In the genomic region with DNA sequence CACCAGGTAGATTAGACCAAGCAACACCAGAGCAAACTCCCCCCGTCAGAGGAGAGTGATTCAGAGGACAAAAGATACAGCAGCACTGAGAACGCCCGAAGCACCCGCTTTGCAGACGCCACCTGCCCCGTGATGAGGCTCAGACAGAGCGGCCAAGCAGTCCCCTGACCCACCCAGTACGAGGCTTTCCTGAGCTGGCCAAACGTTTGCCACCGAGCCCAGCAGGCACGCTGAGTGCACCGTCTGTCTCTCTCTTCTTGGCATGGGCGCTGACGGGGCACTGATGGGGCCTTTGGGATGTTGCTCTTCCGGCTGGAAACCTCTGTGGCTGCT, we compare ENCODE assay signal across 1 cellular context.
TF ChIP-seq lines count a peak whose summit lies in the region.

No MANE protein-coding gene starts in this region.

TF ChIP-seq in HepG2, 621 proteins besides CTCF, POLR2A, EP300 and RAD21:
- TF ChIP-seq ZBTB40 (IDR thresholded peaks at IDR 0.05) (no peak), ZBTB40 (CRISPR knock-in tag; IDR thresholded peaks at IDR 0.05) (no peak), ZNF550 (CRISPR knock-in tag; IDR thresholded peaks at IDR 0.05; ENCODE audit: borderline replicate concordance) (no peak), ZNF530 (CRISPR knock-in tag; IDR thresholded peaks at IDR 0.05; ENCODE audit: low read depth) (no peak), NR1H2 (CRISPR knock-in tag; IDR thresholded peaks at IDR 0.05; ENCODE audit: borderline replicate concordance, low read depth) (no peak), ZNF883 (CRISPR knock-in tag; IDR thresholded peaks at IDR 0.05; ENCODE audit: not compliant biosample characterization) (no peak), PAXIP1 (CRISPR knock-in tag; conservative IDR thresholded peaks at IDR 0.05) (no peak), MAFG (CRISPR knock-in tag; IDR thresholded peaks at IDR 0.05) (no peak), MIXL1 (CRISPR knock-in tag; IDR thresholded peaks at IDR 0.05) (no peak)
- TF ChIP-seq, protein P1, sequence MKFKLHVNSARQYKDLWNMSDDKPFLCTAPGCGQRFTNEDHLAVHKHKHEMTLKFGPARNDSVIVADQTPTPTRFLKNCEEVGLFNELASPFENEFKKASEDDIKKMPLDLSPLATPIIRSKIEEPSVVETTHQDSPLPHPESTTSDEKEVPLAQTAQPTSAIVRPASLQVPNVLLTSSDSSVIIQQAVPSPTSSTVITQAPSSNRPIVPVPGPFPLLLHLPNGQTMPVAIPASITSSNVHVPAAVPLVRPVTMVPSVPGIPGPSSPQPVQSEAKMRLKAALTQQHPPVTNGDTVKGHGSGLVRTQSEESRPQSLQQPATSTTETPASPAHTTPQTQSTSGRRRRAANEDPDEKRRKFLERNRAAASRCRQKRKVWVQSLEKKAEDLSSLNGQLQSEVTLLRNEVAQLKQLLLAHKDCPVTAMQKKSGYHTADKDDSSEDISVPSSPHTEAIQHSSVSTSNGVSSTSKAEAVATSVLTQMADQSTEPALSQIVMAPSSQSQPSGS (CRISPR knock-in tag; IDR thresholded peaks at IDR 0.05), result no peak
